ENCODE assay signal across 1 cellular context in the genomic region with DNA sequence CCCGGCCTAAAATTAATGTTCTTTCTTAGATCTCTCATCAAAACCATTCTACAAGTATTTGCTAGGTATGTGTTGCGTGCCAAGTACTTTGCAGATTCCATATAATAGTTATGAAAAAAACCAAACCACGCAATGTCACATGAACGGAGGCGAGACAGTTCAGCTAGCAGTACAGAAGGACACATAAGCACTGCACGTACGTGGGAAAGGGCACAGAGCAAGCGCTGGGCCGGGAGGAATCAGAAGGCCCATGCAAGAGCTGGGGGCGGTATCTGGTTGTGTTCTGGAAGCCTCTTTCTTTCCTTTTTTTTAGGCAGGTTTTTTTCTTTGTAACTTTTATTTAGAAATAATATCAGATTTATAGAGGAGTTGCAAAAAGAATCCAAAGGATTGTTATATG.
TF ChIP-seq lines count a peak whose summit lies in the region.

No MANE protein-coding gene starts in this region.

TF ChIP-seq in WTC11, 78 proteins besides CTCF, POLR2A, EP300 and RAD21 (continued from another document):
- TF ChIP-seq, protein P1, sequence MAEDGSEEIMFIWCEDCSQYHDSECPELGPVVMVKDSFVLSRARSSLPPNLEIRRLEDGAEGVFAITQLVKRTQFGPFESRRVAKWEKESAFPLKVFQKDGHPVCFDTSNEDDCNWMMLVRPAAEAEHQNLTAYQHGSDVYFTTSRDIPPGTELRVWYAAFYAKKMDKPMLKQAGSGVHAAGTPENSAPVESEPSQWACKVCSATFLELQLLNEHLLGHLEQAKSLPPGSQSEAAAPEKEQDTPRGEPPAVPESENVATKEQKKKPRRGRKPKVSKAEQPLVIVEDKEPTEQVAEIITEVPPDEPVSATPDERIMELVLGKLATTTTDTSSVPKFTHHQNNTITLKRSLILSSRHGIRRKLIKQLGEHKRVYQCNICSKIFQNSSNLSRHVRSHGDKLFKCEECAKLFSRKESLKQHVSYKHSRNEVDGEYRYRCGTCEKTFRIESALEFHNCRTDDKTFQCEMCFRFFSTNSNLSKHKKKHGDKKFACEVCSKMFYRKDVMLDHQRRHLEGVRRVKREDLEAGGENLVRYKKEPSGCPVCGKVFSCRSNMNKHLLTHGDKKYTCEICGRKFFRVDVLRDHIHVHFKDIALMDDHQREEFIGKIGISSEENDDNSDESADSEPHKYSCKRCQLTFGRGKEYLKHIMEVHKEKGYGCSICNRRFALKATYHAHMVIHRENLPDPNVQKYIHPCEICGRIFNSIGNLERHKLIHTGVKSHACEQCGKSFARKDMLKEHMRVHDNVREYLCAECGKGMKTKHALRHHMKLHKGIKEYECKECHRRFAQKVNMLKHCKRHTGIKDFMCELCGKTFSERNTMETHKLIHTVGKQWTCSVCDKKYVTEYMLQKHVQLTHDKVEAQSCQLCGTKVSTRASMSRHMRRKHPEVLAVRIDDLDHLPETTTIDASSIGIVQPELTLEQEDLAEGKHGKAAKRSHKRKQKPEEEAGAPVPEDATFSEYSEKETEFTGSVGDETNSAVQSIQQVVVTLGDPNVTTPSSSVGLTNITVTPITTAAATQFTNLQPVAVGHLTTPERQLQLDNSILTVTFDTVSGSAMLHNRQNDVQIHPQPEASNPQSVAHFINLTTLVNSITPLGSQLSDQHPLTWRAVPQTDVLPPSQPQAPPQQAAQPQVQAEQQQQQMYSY (CRISPR knock-in tag; IDR thresholded peaks at IDR 0.05), result no peak
- TF ChIP-seq, protein P2, sequence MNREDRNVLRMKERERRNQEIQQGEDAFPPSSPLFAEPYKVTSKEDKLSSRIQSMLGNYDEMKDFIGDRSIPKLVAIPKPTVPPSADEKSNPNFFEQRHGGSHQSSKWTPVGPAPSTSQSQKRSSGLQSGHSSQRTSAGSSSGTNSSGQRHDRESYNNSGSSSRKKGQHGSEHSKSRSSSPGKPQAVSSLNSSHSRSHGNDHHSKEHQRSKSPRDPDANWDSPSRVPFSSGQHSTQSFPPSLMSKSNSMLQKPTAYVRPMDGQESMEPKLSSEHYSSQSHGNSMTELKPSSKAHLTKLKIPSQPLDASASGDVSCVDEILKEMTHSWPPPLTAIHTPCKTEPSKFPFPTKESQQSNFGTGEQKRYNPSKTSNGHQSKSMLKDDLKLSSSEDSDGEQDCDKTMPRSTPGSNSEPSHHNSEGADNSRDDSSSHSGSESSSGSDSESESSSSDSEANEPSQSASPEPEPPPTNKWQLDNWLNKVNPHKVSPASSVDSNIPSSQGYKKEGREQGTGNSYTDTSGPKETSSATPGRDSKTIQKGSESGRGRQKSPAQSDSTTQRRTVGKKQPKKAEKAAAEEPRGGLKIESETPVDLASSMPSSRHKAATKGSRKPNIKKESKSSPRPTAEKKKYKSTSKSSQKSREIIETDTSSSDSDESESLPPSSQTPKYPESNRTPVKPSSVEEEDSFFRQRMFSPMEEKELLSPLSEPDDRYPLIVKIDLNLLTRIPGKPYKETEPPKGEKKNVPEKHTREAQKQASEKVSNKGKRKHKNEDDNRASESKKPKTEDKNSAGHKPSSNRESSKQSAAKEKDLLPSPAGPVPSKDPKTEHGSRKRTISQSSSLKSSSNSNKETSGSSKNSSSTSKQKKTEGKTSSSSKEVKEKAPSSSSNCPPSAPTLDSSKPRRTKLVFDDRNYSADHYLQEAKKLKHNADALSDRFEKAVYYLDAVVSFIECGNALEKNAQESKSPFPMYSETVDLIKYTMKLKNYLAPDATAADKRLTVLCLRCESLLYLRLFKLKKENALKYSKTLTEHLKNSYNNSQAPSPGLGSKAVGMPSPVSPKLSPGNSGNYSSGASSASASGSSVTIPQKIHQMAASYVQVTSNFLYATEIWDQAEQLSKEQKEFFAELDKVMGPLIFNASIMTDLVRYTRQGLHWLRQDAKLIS (CRISPR knock-in tag; IDR thresholded peaks at IDR 0.05; ENCODE audit: borderline replicate concordance), result no peak
- TF ChIP-seq, protein P3, sequence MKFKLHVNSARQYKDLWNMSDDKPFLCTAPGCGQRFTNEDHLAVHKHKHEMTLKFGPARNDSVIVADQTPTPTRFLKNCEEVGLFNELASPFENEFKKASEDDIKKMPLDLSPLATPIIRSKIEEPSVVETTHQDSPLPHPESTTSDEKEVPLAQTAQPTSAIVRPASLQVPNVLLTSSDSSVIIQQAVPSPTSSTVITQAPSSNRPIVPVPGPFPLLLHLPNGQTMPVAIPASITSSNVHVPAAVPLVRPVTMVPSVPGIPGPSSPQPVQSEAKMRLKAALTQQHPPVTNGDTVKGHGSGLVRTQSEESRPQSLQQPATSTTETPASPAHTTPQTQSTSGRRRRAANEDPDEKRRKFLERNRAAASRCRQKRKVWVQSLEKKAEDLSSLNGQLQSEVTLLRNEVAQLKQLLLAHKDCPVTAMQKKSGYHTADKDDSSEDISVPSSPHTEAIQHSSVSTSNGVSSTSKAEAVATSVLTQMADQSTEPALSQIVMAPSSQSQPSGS (CRISPR knock-in tag; IDR thresholded peaks at IDR 0.05; ENCODE audit: borderline replicate concordance, low read depth), result no peak
- no peak for TF ChIP-seq ETV6 (CRISPR knock-in tag; IDR thresholded peaks at IDR 0.05)
